ENCODE assay signal across 27 cellular contexts in genomic region chr10:59004392-59004791, GRCh38.
A peak's percentile ranks its signal among the peaks of the same experiment; 100 is the strongest.
DNase-seq lines count a peak whose midpoint lies in the region; ATAC-seq and TF ChIP-seq lines count a peak whose summit lies in the region.
"Had no signal": no experiment of that assay in that cellular context is flagged by ENCODE, and none has a peak within 500 bp of the region (broad histone marks: within the 10 kb centered on the region; RNA-seq: fewer than 3 reads in every experiment).

No MANE protein-coding gene starts in this region.

- no peaks in the 10 kb centered on the region for H3K9me3 Mint-ChIP-seq in nephron progenitor cell
- H3K9me3 Mint-ChIP-seq: GM23338, H9 had no signal

- DNase-seq in dorsolateral prefrontal cortex, result no peak
- no peak for DNase-seq in nephron progenitor cell
- no peak for DNase-seq in NCI-H2029 (lab: John Stamatoyannopoulos, UW)
- no peak for DNase-seq in cerebellar nuclear complex (lab: John Stamatoyannopoulos, UW)
- DNase-seq in T1000 (lab: John Stamatoyannopoulos, UW), result no peak
- DNase-seq in left cardiac atrium, result no peak
- DNase-seq: 8988T; ACHN; BE2C; CD8-positive, alpha-beta memory T cell; DMS153; DND-41; H9; Kasumi-1; NCI-H1092 treated with DMSO at 0.1 percent for 48 hours; NCI-H1436; NCI-H187; NCI-H2171 treated with DMSO at 0.1 percent for 48 hours; NCI-H345; NCI-H524; SIG-M5 had no signal

- H4K20me1 ChIP-seq in SU-DHL-6 (ENCODE audit: low read depth, low read length), result no peaks in the 10 kb centered on the region

- H3K36me3 ChIP-seq in SU-DHL-6 (ENCODE audit: low read length), result no peaks in the 10 kb centered on the region
- H3K36me3 ChIP-seq: BE2C had no signal

- H3K79me2 ChIP-seq in SU-DHL-6 (ENCODE audit: insufficient read depth, low read length), result no peaks in the 10 kb centered on the region

- H3K9me3 ChIP-seq in SU-DHL-6 (ENCODE audit: insufficient read depth, low read length), result no peaks in the 10 kb centered on the region
- H3K9me3 ChIP-seq: BE2C had no signal

- no peak overlapping the region for H3K27ac ChIP-seq in SU-DHL-6 (ENCODE audit: low read depth, low read length)
- H3K27ac ChIP-seq in dorsolateral prefrontal cortex, result peak overlapping the region; percentile 6 to 100 (median 97)
- H3K27ac ChIP-seq: SK-N-MC had no signal

- no peak overlapping the region for H3K4me3 Mint-ChIP-seq in nephron progenitor cell
- H3K4me3 Mint-ChIP-seq: CD14-positive monocyte; CD8-positive, alpha-beta memory T cell; GM23338; H9 had no signal

- H3K27ac Mint-ChIP-seq in nephron progenitor cell, result peak overlapping the region; percentile 57
- H3K27ac Mint-ChIP-seq: CD14-positive monocyte; CD8-positive, alpha-beta memory T cell; GM23338; H9 had no signal

- H3F3A ChIP-seq in SU-DHL-6 (ENCODE audit: insufficient read depth), result no peaks in the 10 kb centered on the region

- H2AFZ ChIP-seq in SU-DHL-6 (ENCODE audit: low read depth, low read length, severe bottlenecking), result peak overlapping the region; percentile 38

- intact Hi-C loops in dorsolateral prefrontal cortex (cut with DNase I), result loop anchor here (5.0 to 10.0 kb wide), 2 partner anchors 90 to 123 kb away; no protein-coding TSS in a partner anchor
- intact Hi-C loops in left cardiac atrium (cut with DNase I), result no loop called here

- no peaks in the 10 kb centered on the region for H3K27me3 Mint-ChIP-seq in nephron progenitor cell (ENCODE audit: low read depth, poor library complexity)
- H3K27me3 Mint-ChIP-seq: CD8-positive, alpha-beta memory T cell had no signal

- H3K9me2 ChIP-seq in SU-DHL-6 (replicated peaks; ENCODE audit: insufficient read depth, low read length), result no peaks in the 10 kb centered on the region

- H3K9ac ChIP-seq in SU-DHL-6 (ENCODE audit: low read length), result no peak overlapping the region

- TF ChIP-seq CTCF in SU-DHL-6 (IDR thresholded peaks at IDR 0.05; ENCODE audit: insufficient read depth, low read length, poor library complexity, severe bottlenecking), result no peak
- TF ChIP-seq CTCF in dorsolateral prefrontal cortex (IDR thresholded peaks at IDR 0.05 in 54 of 56, conservative IDR thresholded peaks at IDR 0.05 in 2 of 56; ENCODE audit: low read depth in 1 of 56, partially characterized antibody in 56 of 56), result no peak
- no peak for TF ChIP-seq CTCF in nephron progenitor cell (IDR thresholded peaks at IDR 0.05)

- H3K4me2 ChIP-seq in SU-DHL-6 (ENCODE audit: low read depth, low read length, poor library complexity, severe bottlenecking), result no peak overlapping the region
- H3K4me2 ChIP-seq: GM23338 had no signal

- H3K4me3 ChIP-seq in SU-DHL-6 (ENCODE audit: insufficient read depth, low read length, poor library complexity, severe bottlenecking) (no peak overlapping the region), dorsolateral prefrontal cortex (peak overlapping the region in 36 of 59 donors; percentile 2 to 74 (median 53))
- H3K4me3 ChIP-seq: GM23338, K562, SK-N-MC had no signal

- peaks cover 71% of the 10 kb centered on the region for H3K4me1 Mint-ChIP-seq in nephron progenitor cell
- H3K4me1 Mint-ChIP-seq: CD14-positive monocyte; CD8-positive, alpha-beta memory T cell had no signal

- no peaks in the 10 kb centered on the region for H3K36me3 Mint-ChIP-seq in nephron progenitor cell (ENCODE audit: low read depth)
- H3K36me3 Mint-ChIP-seq: CD14-positive monocyte; CD8-positive, alpha-beta memory T cell had no signal

- no peaks in the 10 kb centered on the region for H3K27me3 ChIP-seq in SU-DHL-6 (ENCODE audit: low read length)
- H3K27me3 ChIP-seq in dorsolateral prefrontal cortex, result no peaks in the 10 kb centered on the region
- H3K27me3 ChIP-seq: BE2C had no signal

- ATAC-seq in GM18868 (IDR thresholded peaks at IDR 0.05; ENCODE audit: unreplicated experiment) (peak; percentile 63), left cardiac atrium (no peak)
- ATAC-seq: GM23338, K562 had no signal

Comparison
In these comparisons a context has a peak if more than half of its experiments do, and no peak if none do; other contexts are left out.
1. intact Hi-C loops: an anchor here in dorsolateral prefrontal cortex (5.0 to 10.0 kb wide); none called in left cardiac atrium.